Comparison of ENCODE assay signal across 14 cellular contexts in genomic region chr1:59333626-59334277, GRCh38. TPM values are rescaled to one million over a fixed set of nuclear protein-coding genes. Genes with fewer than 3 reads are reported as not detected.
DNase-seq lines count a peak whose midpoint lies in the region; ATAC-seq and TF ChIP-seq lines count a peak whose summit lies in the region.
"Had no signal": no experiment of that assay in that cellular context is flagged by ENCODE, and none has a peak within 500 bp of the region (broad histone marks: within the 10 kb centered on the region; RNA-seq: fewer than 3 reads in every experiment).

No MANE protein-coding gene starts in this region.

- H3K36me3 ChIP-seq in CD8-positive, alpha-beta T cell (ENCODE audit: insufficient read depth, low read length) = no peaks in the 10 kb centered on the region
- H3K36me3 ChIP-seq: ovary had no signal

- CTCF ChIA-PET in activated naive CD4-positive, alpha-beta T cell treated with anti-CD3 and anti-CD28 coated beads for 36 hours (lab: Charles Lee) = no interaction called here
- CTCF ChIA-PET in CD8-positive, alpha-beta T cell (lab: Charles Lee) = no interaction called here

- H3K27me3 Mint-ChIP-seq in activated naive CD4-positive, alpha-beta T cell treated with anti-CD3 and anti-CD28 coated beads for 36 hours (ENCODE audit: low read depth) = no peaks in the 10 kb centered on the region
- no peaks in the 10 kb centered on the region for H3K27me3 Mint-ChIP-seq in effector memory CD8-positive, alpha-beta T cell
- H3K27me3 Mint-ChIP-seq in stimulated activated naive B cell treated with anti-CD40 and anti-IgM and Interleukin-4, amounts not matched to agents 10 μg/mL and 1 μg/mL and 100 μg/mL, for 72 hours = no peaks in the 10 kb centered on the region
- H3K27me3 Mint-ChIP-seq in CD8-positive, alpha-beta T cell (ENCODE audit: low read depth) = no peaks in the 10 kb centered on the region
- H3K27me3 Mint-ChIP-seq: T-helper 17 cell had no signal

- peak; percentile 33 for ATAC-seq in effector memory CD8-positive, alpha-beta T cell (replicated peaks)
- ATAC-seq in stimulated activated effector memory CD8-positive, alpha-beta T cell treated with anti-CD3 and anti-CD28 coated beads, Interleukin-12 subunit alpha, Interleukin-12 subunit beta, amount 100 ng/mL, for 72 hours = peak; percentile 87
- ATAC-seq in stimulated activated naive B cell treated with anti-CD40 and anti-IgM and Interleukin-4, amounts not matched to agents 10 μg/mL and 1 μg/mL and 100 μg/mL, for 72 hours (replicated peaks) = no peak
- ATAC-seq in CD8-positive, alpha-beta T cell = no peak
- no peak for ATAC-seq in GM18873 (IDR thresholded peaks at IDR 0.05; ENCODE audit: low FRiP score, unreplicated experiment)
- ATAC-seq: T-helper 17 cell had no signal

- peaks cover 18% of the 10 kb centered on the region for H3K4me1 Mint-ChIP-seq in activated naive CD4-positive, alpha-beta T cell treated with anti-CD3 and anti-CD28 coated beads for 36 hours (ENCODE audit: low read depth)
- H3K4me1 Mint-ChIP-seq in effector memory CD8-positive, alpha-beta T cell (ENCODE audit: low read depth in 2 of 2) = peaks cover 14 to 21% of the 10 kb centered on the region in 2 donors
- peaks cover 28% of the 10 kb centered on the region for H3K4me1 Mint-ChIP-seq in stimulated activated effector memory CD8-positive, alpha-beta T cell treated with anti-CD3 and anti-CD28 coated beads, Interleukin-12 subunit alpha, Interleukin-12 subunit beta, amount 100 ng/mL, for 72 hours
- H3K4me1 Mint-ChIP-seq in stimulated activated naive B cell treated with anti-CD40 and anti-IgM and Interleukin-4, amounts not matched to agents 10 μg/mL and 1 μg/mL and 100 μg/mL, for 72 hours = no peaks in the 10 kb centered on the region
- peaks cover 15% of the 10 kb centered on the region for H3K4me1 Mint-ChIP-seq in CD8-positive, alpha-beta T cell (ENCODE audit: low read depth)

- H3K4me1 ChIP-seq in CD8-positive, alpha-beta T cell (ENCODE audit: insufficient read depth, low read length) = no peaks in the 10 kb centered on the region

- TF ChIP-seq CTCF in CD8-positive, alpha-beta T cell (IDR thresholded peaks at IDR 0.05) = no peak

- POLR2A ChIA-PET in CD8-positive, alpha-beta T cell (lab: Charles Lee) = no interaction called here

- no peak overlapping the region for H3K27ac ChIP-seq in CD8-positive, alpha-beta T cell (ENCODE audit: low read depth, low read length)
- H3K27ac ChIP-seq: ovary had no signal

- no peaks in the 10 kb centered on the region for H3K9me3 Mint-ChIP-seq in activated naive CD4-positive, alpha-beta T cell treated with anti-CD3 and anti-CD28 coated beads for 36 hours
- no peaks in the 10 kb centered on the region for H3K9me3 Mint-ChIP-seq in effector memory CD8-positive, alpha-beta T cell
- no peaks in the 10 kb centered on the region for H3K9me3 Mint-ChIP-seq in stimulated activated effector memory CD8-positive, alpha-beta T cell treated with anti-CD3 and anti-CD28 coated beads, Interleukin-12 subunit alpha, Interleukin-12 subunit beta, amount 100 ng/mL, for 72 hours
- H3K9me3 Mint-ChIP-seq in stimulated activated naive B cell treated with anti-CD40 and anti-IgM and Interleukin-4, amounts not matched to agents 10 μg/mL and 1 μg/mL and 100 μg/mL, for 72 hours = no peaks in the 10 kb centered on the region
- H3K9me3 Mint-ChIP-seq in CD8-positive, alpha-beta T cell = no peaks in the 10 kb centered on the region

- intact Hi-C loops in activated naive CD4-positive, alpha-beta T cell treated with anti-CD3 and anti-CD28 coated beads for 36 hours (cut with micrococcal nuclease) = loop anchor here (1.0 to 10.0 kb wide), 3 partner anchors 99 to 549 kb away; partner anchors contain the start of gene JUN
- intact Hi-C loops in CD8-positive, alpha-beta T cell (cut with DNase I, micrococcal nuclease) = no loop called here

- H3K9me3 ChIP-seq in CD8-positive, alpha-beta T cell (ENCODE audit: low read length) = no peaks in the 10 kb centered on the region
- H3K9me3 ChIP-seq: ovary had no signal

- H3K4me3 Mint-ChIP-seq in activated naive CD4-positive, alpha-beta T cell treated with anti-CD3 and anti-CD28 coated beads for 36 hours = no peak overlapping the region
- H3K4me3 Mint-ChIP-seq in effector memory CD8-positive, alpha-beta T cell = peak overlapping the region in 1 of 2 donors; percentile 6
- peak overlapping the region; percentile 34 for H3K4me3 Mint-ChIP-seq in stimulated activated effector memory CD8-positive, alpha-beta T cell treated with anti-CD3 and anti-CD28 coated beads, Interleukin-12 subunit alpha, Interleukin-12 subunit beta, amount 100 ng/mL, for 72 hours
- no peak overlapping the region for H3K4me3 Mint-ChIP-seq in stimulated activated naive B cell treated with anti-CD40 and anti-IgM and Interleukin-4, amounts not matched to agents 10 μg/mL and 1 μg/mL and 100 μg/mL, for 72 hours
- H3K4me3 Mint-ChIP-seq in CD8-positive, alpha-beta T cell = no peak overlapping the region
- H3K4me3 Mint-ChIP-seq: T-helper 17 cell had no signal

- no peaks in the 10 kb centered on the region for H3K27me3 ChIP-seq in CD8-positive, alpha-beta T cell (ENCODE audit: insufficient read depth, low read length)
- H3K27me3 ChIP-seq: hepatocyte, ovary had no signal

- H3K36me3 Mint-ChIP-seq in activated naive CD4-positive, alpha-beta T cell treated with anti-CD3 and anti-CD28 coated beads for 36 hours (ENCODE audit: low read depth) = no peaks in the 10 kb centered on the region
- H3K36me3 Mint-ChIP-seq in effector memory CD8-positive, alpha-beta T cell (ENCODE audit: insufficient read depth) = no peaks in the 10 kb centered on the region
- peaks cover 6% of the 10 kb centered on the region for H3K36me3 Mint-ChIP-seq in stimulated activated effector memory CD8-positive, alpha-beta T cell treated with anti-CD3 and anti-CD28 coated beads, Interleukin-12 subunit alpha, Interleukin-12 subunit beta, amount 100 ng/mL, for 72 hours
- peaks cover 17 to 28% of the 10 kb centered on the region in 2 donors for H3K36me3 Mint-ChIP-seq in stimulated activated naive B cell treated with anti-CD40 and anti-IgM and Interleukin-4, amounts not matched to agents 10 μg/mL and 1 μg/mL and 100 μg/mL, for 72 hours
- peaks cover 8% of the 10 kb centered on the region for H3K36me3 Mint-ChIP-seq in CD8-positive, alpha-beta T cell

- no peak overlapping the region for H3K27ac Mint-ChIP-seq in activated naive CD4-positive, alpha-beta T cell treated with anti-CD3 and anti-CD28 coated beads for 36 hours
- H3K27ac Mint-ChIP-seq in effector memory CD8-positive, alpha-beta T cell = peak overlapping the region in 1 of 2 donors; percentile 81
- peak overlapping the region; percentile 93 for H3K27ac Mint-ChIP-seq in stimulated activated effector memory CD8-positive, alpha-beta T cell treated with anti-CD3 and anti-CD28 coated beads, Interleukin-12 subunit alpha, Interleukin-12 subunit beta, amount 100 ng/mL, for 72 hours
- H3K27ac Mint-ChIP-seq in stimulated activated naive B cell treated with anti-CD40 and anti-IgM and Interleukin-4, amounts not matched to agents 10 μg/mL and 1 μg/mL and 100 μg/mL, for 72 hours = no peak overlapping the region
- no peak overlapping the region for H3K27ac Mint-ChIP-seq in CD8-positive, alpha-beta T cell
- H3K27ac Mint-ChIP-seq: T-helper 17 cell had no signal

- DNase-seq in activated naive CD4-positive, alpha-beta T cell treated with anti-CD3 and anti-CD28 coated beads for 36 hours = peak; percentile 14
- DNase-seq in activated naive CD4-positive, alpha-beta T cell (lab: John Stamatoyannopoulos, UW) = no peak
- DNase-seq in SK-MEL-5 (ENCODE audit: low read depth, low spot score) = peak; percentile 16
- DNase-seq in effector memory CD8-positive, alpha-beta T cell = no peak
- peak; percentile 8 to 59 for DNase-seq in stimulated activated effector memory CD8-positive, alpha-beta T cell treated with anti-CD3 and anti-CD28 coated beads, Interleukin-12 subunit alpha, Interleukin-12 subunit beta, amount 100 ng/mL, for 72 hours (ENCODE audit: low spot score in 2 of 2)
- DNase-seq in stimulated activated naive B cell treated with anti-CD40 and anti-IgM and Interleukin-4, amounts not matched to agents 10 μg/mL and 1 μg/mL and 100 μg/mL, for 72 hours = no peak
- no peak for DNase-seq in CD8-positive, alpha-beta T cell
- DNase-seq: DMS79 treated with DMSO at 0.1 percent for 48 hours, H7, NCI-H1930, ovary, T-helper 17 cell had no signal

- in situ Hi-C loops in SK-MEL-5 (cut with HindIII; ENCODE audit: low pct_unique_long_range_greater_than_20kb, low sequenced_read_pairs) = no loop called here

- H3K4me3 ChIP-seq in CD8-positive, alpha-beta T cell (ENCODE audit: low read depth, low read length) = no peak overlapping the region
- H3K4me3 ChIP-seq: hepatocyte, ovary had no signal

RNA-seq across cellular contexts. Expression of gene FGGY, which starts 36.9 kb away (rescaled TPM):
- 10 to 100 TPM in 1 of 2 experiments, 1 to 10 TPM in 1; 9.8 to 10.9 TPM for total RNA-seq in activated naive CD4-positive, alpha-beta T cell treated with anti-CD3 and anti-CD28 coated beads for 36 hours
- total RNA-seq in SK-MEL-5 (2014; rRNA removed; shearing (Covaris generic)) = 11.3 and 12.0 TPM in 2 replicates
- polyA plus RNA-seq in SK-MEL-5 (2015; cell fraction: cytosol; rRNA removed) = 4.0 and 7.1 TPM in 2 replicates
- polyA plus RNA-seq in SK-MEL-5 (2015; cell fraction: nucleus; rRNA removed) = 7.8 and 14.6 TPM in 2 replicates
- total RNA-seq in CD8-positive, alpha-beta T cell = 10 to 100 TPM; 12.8 to 14.3 TPM

Comparison
In these comparisons a context has a peak if more than half of its experiments do, and no peak if none do; other contexts are left out.
1. DNase-seq: peak in activated naive CD4-positive, alpha-beta T cell treated with anti-CD3 and anti-CD28 coated beads for 36 hours (single experiment), SK-MEL-5 (single experiment) and stimulated activated effector memory CD8-positive, alpha-beta T cell treated with anti-CD3 and anti-CD28 coated beads, Interleukin-12 subunit alpha, Interleukin-12 subunit beta, amount 100 ng/mL, for 72 hours (2 of 2); none in activated naive CD4-positive, alpha-beta T cell (0 of 4), effector memory CD8-positive, alpha-beta T cell (0 of 3), stimulated activated naive B cell treated with anti-CD40 and anti-IgM and Interleukin-4, amounts not matched to agents 10 μg/mL and 1 μg/mL and 100 μg/mL, for 72 hours (single experiment) and CD8-positive, alpha-beta T cell (0 of 7).
2. ATAC-seq: peak in effector memory CD8-positive, alpha-beta T cell (single experiment) and stimulated activated effector memory CD8-positive, alpha-beta T cell treated with anti-CD3 and anti-CD28 coated beads, Interleukin-12 subunit alpha, Interleukin-12 subunit beta, amount 100 ng/mL, for 72 hours (single experiment); none in stimulated activated naive B cell treated with anti-CD40 and anti-IgM and Interleukin-4, amounts not matched to agents 10 μg/mL and 1 μg/mL and 100 μg/mL, for 72 hours (0 of 2), CD8-positive, alpha-beta T cell (single experiment) and GM18873 (single experiment).